In the genomic region with DNA sequence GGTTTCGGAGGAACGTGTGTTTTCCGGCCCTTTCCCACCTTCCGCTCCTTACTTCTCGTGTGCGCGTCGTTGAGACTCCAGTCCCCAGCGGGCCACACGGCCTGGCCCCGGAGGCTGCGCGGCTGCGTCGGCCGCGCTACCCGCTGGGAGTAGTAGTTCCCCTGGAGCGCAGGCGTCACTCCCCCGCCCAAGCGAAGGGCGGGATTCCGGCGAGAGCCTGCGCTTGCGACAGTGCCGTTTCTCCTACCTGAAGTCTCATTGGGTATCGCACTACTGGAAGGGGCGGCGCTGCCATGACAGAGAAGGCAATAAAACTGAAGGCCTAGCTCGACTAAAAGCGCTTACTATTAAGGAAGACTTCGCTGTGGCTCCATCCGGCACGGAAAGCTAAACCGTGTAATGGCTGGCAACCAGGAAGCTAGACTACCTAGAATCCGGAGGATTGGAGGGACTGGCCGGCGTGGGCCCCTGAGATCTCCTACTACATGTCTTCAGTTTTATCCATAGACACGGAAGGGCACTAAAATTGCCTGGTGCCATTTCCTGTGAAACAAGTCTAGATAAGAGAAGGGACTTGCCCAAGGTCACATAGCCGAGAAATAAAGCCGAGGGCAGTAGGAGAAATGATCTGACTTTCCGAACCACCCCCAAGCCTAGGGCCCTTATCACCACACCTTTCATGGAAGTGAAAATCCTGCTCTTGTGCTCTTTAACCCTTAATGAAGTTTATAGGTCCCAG, we compare ENCODE assay signal across 8 cellular contexts. TPM values are rescaled to one million over a fixed set of nuclear protein-coding genes. Genes with fewer than 3 reads are reported as not detected.
A peak's percentile ranks its signal among the peaks of the same experiment; 100 is the strongest.
DNase-seq lines count a peak whose midpoint lies in the region; ATAC-seq, FAIRE-seq and TF ChIP-seq lines count a peak whose summit lies in the region.

No MANE protein-coding gene starts in this region.

- no peaks in the 10 kb centered on the region for H3K9me3 Mint-ChIP-seq in nephron progenitor cell
- no peaks in the 10 kb centered on the region for H3K9me3 Mint-ChIP-seq in stimulated activated naive CD8-positive, alpha-beta T cell treated with anti-CD3 and anti-CD28 coated beads, Interleukin-15, amount 100 ng/mL, for 72 hours

- peak overlapping the region; percentile 90 for H3K9ac ChIP-seq in MM.1S (ENCODE audit: low read length)

- H3K4me1 ChIP-seq in MM.1S (ENCODE audit: low read length): no peaks in the 10 kb centered on the region

- H3K4me3 ChIP-seq in MM.1S (ENCODE audit: low read length): peak overlapping the region; percentile 99
- peak overlapping the region; percentile 95 for H3K4me3 ChIP-seq in fibroblast of villous mesenchyme (ENCODE audit: low read depth, low read length)

- no peaks in the 10 kb centered on the region for H3K36me3 ChIP-seq in MM.1S (replicated peaks; ENCODE audit: insufficient read depth, low read length)

- peak overlapping the region; percentile 91 for H3K4me2 ChIP-seq in MM.1S (ENCODE audit: low read depth, low read length)

- peak overlapping the region; percentile 91 for H3K27ac ChIP-seq in MM.1S (ENCODE audit: low read length)

- H3F3A ChIP-seq in MM.1S (ENCODE audit: insufficient read depth, low read length): peaks cover 13% of the 10 kb centered on the region

- no peaks in the 10 kb centered on the region for H3K9me3 ChIP-seq in MM.1S (replicated peaks; ENCODE audit: insufficient read depth, low read length)

- H3K79me2 ChIP-seq in MM.1S (ENCODE audit: low read length): peaks cover 82% of the 10 kb centered on the region

- H4K20me1 ChIP-seq in MM.1S (ENCODE audit: insufficient read depth, low read length): no peaks in the 10 kb centered on the region

- H3K27me3 Mint-ChIP-seq in nephron progenitor cell (ENCODE audit: low read depth, poor library complexity): no peaks in the 10 kb centered on the region
- no peaks in the 10 kb centered on the region for H3K27me3 Mint-ChIP-seq in stimulated activated naive CD8-positive, alpha-beta T cell treated with anti-CD3 and anti-CD28 coated beads, Interleukin-15, amount 100 ng/mL, for 72 hours

- DNase-seq in HCEC 1CT (peak; percentile 100), MM.1S (peak; percentile 99), SHP77 treated with DMSO at 0.1 percent for 48 hours (lab: John Stamatoyannopoulos, UW) (peak; percentile 94), activated gamma-delta T cell treated with Interleukin-2 at 50 U/mL for 16 hours (peak; percentile 95), fibroblast of villous mesenchyme (ENCODE audit: low read depth) (peak; percentile 99), nephron progenitor cell (peak; percentile 92)
- peak; percentile 97 to 98 for DNase-seq in stimulated activated naive CD8-positive, alpha-beta T cell treated with anti-CD3 and anti-CD28 coated beads, Interleukin-15, amount 100 ng/mL, for 72 hours

- peak; percentile 92 for ATAC-seq in stimulated activated naive CD8-positive, alpha-beta T cell treated with anti-CD3 and anti-CD28 coated beads, Interleukin-15, amount 100 ng/mL, for 72 hours

- peak; percentile 97 for FAIRE-seq in G401.6 (lab: Jason Lieb, UNC)

- peak overlapping the region; percentile 100 for H3K27ac Mint-ChIP-seq in nephron progenitor cell
- H3K27ac Mint-ChIP-seq in stimulated activated naive CD8-positive, alpha-beta T cell treated with anti-CD3 and anti-CD28 coated beads, Interleukin-15, amount 100 ng/mL, for 72 hours: peak overlapping the region; percentile 99 to 100

- peaks cover 20% of the 10 kb centered on the region for H3K36me3 Mint-ChIP-seq in nephron progenitor cell (ENCODE audit: low read depth)

- peak overlapping the region; percentile 98 for H3K4me3 Mint-ChIP-seq in nephron progenitor cell
- peak overlapping the region; percentile 97 to 99 for H3K4me3 Mint-ChIP-seq in stimulated activated naive CD8-positive, alpha-beta T cell treated with anti-CD3 and anti-CD28 coated beads, Interleukin-15, amount 100 ng/mL, for 72 hours

- peak overlapping the region; percentile 89 for H2AFZ ChIP-seq in MM.1S (ENCODE audit: low read length)

- H3K27me3 ChIP-seq in MM.1S (replicated peaks; ENCODE audit: insufficient read depth, low read length): no peaks in the 10 kb centered on the region

- no peaks in the 10 kb centered on the region for H3K9me2 ChIP-seq in MM.1S (replicated peaks; ENCODE audit: insufficient read depth, low read length)

- H3K4me1 Mint-ChIP-seq in nephron progenitor cell: peaks cover 41% of the 10 kb centered on the region
- H3K4me1 Mint-ChIP-seq in stimulated activated naive CD8-positive, alpha-beta T cell treated with anti-CD3 and anti-CD28 coated beads, Interleukin-15, amount 100 ng/mL, for 72 hours: peaks cover 53% of the 10 kb centered on the region

- TF ChIP-seq CTCF in MM.1S (IDR thresholded peaks at IDR 0.05; ENCODE audit: low read length): no peak
- no peak for TF ChIP-seq CTCF in fibroblast of villous mesenchyme (IDR thresholded peaks at IDR 0.05; ENCODE audit: insufficient read depth, low read depth, low read length)
- no peak for TF ChIP-seq CTCF in nephron progenitor cell (IDR thresholded peaks at IDR 0.05)

RNA-seq across cellular contexts. Expression of a gene that starts 0.8 kb away (rescaled TPM):
- 6.9 and 10.0 TPM in 2 replicates for total RNA-seq in fibroblast of villous mesenchyme

RNA-seq across cellular contexts. Expression of a gene that starts 0.8 kb away (rescaled TPM):
- total RNA-seq in fibroblast of villous mesenchyme: 90.5 and 122 TPM in 2 replicates

Comparison
In these comparisons a context has a peak if more than half of its experiments do, and no peak if none do; other contexts are left out.
1. Peak in every context shown above with its lines: DNase-seq, ATAC-seq, H3K4me3 ChIP-seq and H3K27ac ChIP-seq.